In the genomic region with DNA sequence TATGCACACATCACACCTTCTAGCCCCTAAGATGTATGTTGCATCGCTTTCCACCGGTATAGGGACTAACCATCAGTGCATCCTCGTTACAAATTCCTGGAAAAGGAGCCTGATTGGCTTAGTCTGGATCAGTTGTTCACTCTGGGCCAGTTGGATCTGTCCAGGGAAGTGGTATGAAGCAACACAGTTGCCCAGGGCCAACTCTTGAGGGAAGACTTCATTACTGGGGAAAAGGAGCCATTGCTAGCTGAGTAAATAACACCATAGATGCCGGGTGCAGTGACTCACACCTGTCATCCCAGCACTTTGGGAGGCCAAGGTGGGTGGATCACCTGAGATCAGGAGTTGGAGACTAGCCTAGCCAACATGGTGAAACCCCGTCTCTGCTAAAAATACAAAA, we compare ENCODE assay signal across 27 cellular contexts.
"Had no signal": no experiment of that assay in that cellular context is flagged by ENCODE, and none has a peak within 500 bp of the region (broad histone marks: within the 10 kb centered on the region; RNA-seq: fewer than 3 reads in every experiment).

No MANE protein-coding gene starts in this region.

- H3K9me3 ChIP-seq: left lung, lower lobe of right lung, mucosa of descending colon, pancreas, prostate gland, testis, thyroid gland, transverse colon, upper lobe of right lung had no signal

- H3K4me3 ChIP-seq: left lung, lower lobe of right lung, mucosa of descending colon, pancreas, prostate gland, skin epidermis, stomach, testis, thyroid gland, transverse colon, upper lobe of right lung had no signal

- H3K27me3 ChIP-seq: left lung, pancreas, stomach, testis, thyroid gland, transverse colon, upper lobe of right lung had no signal

- H3K27ac ChIP-seq: left lung, lower lobe of right lung, pancreas, prostate gland, skin epidermis, stomach, testis, thyroid gland, transverse colon, upper lobe of right lung had no signal

- H3K4me1 ChIP-seq: left lung, lower lobe of right lung, pancreas, prostate gland, stomach, testis, transverse colon, upper lobe of right lung had no signal

- H3K36me3 ChIP-seq: left lung, lower lobe of right lung, pancreas, prostate gland, stomach, thyroid gland, transverse colon, upper lobe of right lung had no signal

- DNase-seq: hippocampal formation; kidney; left colon; left lung; lower lobe of right lung; mammary epithelial cell; mesenchymal stem cell; midbrain; mucosa of descending colon; naive thymus-derived CD4-positive, alpha-beta T cell; pancreas; posterior cingulate gyrus; retina; right cardiac atrium; stimulated activated CD4-positive, alpha-beta T cell treated with anti-CD3 and anti-CD28 coated beads, Interleukin-12 subunit alpha, Interleukin-12 subunit beta, amount 100 ng/mL, for 4 hours; stimulated activated CD4-positive, alpha-beta T cell treated with anti-CD3 and anti-CD28 coated beads, Interleukin-15, amount 100 ng/mL, for 24 hours; stimulated activated CD4-positive, alpha-beta T cell treated with anti-CD3 and anti-CD28 coated beads, Interleukin-2, amount 100 ng/mL, for 24 hours; stimulated activated CD4-positive, alpha-beta T cell treated with anti-CD3 and anti-CD28 coated beads, Interleukin-4, amount 100 ng/mL, for 1 hour; stimulated activated naive B cell treated with anti-CD40 and anti-IgM and Interleukin-4, amounts not matched to agents 10 μg/mL and 1 μg/mL and 100 μg/mL, for 72 hours; stimulated activated naive CD8-positive, alpha-beta T cell treated with anti-CD3 and anti-CD28 coated beads, Interleukin-15, Interleukin-2, amounts not matched to agents 100 U/mL and 50 U/mL, for 24 hours; stomach; testis; thyroid gland; transverse colon; upper lobe of right lung had no signal
